14 cellular contexts compared by ENCODE assay signal in genomic region chr5:108212775-108213346, GRCh38.
DNase-seq lines count a peak whose midpoint lies in the region; ATAC-seq and TF ChIP-seq lines count a peak whose summit lies in the region.
"Had no signal": no experiment of that assay in that cellular context is flagged by ENCODE, and none has a peak within 500 bp of the region (broad histone marks: within the 10 kb centered on the region; RNA-seq: fewer than 3 reads in every experiment).

No MANE protein-coding gene starts in this region.

- peak overlapping the region; percentile 41 for H2AFZ ChIP-seq in neural progenitor cell (replicated peaks)

- no peaks in the 10 kb centered on the region for H3K27me3 Mint-ChIP-seq in neural progenitor cell (ENCODE audit: insufficient read depth, low read depth)
- no peaks in the 10 kb centered on the region for H3K27me3 Mint-ChIP-seq in stimulated activated naive CD8-positive, alpha-beta T cell treated with anti-CD3 and anti-CD28 coated beads, Interleukin-15, amount 100 ng/mL, for 72 hours
- H3K27me3 Mint-ChIP-seq: activated CD4-positive, alpha-beta memory T cell treated with anti-CD3 and anti-CD28 coated beads for 36 hours; memory B cell had no signal

- H3K4me1 ChIP-seq in neural progenitor cell, result peaks cover 16% of the 10 kb centered on the region
- H3K4me1 ChIP-seq: gastrocnemius medialis, testis had no signal

- no peaks in the 10 kb centered on the region for H3K27me3 ChIP-seq in neural progenitor cell
- H3K27me3 ChIP-seq: gastrocnemius medialis, testis had no signal

- peak; percentile 3 to 68 (median 14) for DNase-seq in NCI-H1417 (lab: John Stamatoyannopoulos, UW)
- no peak for DNase-seq in NCI-H1417 treated with DMSO at 0.1 percent for 48 hours (lab: John Stamatoyannopoulos, UW)
- peak; percentile 23 to 33 for DNase-seq in NCI-H187 (lab: John Stamatoyannopoulos, UW)
- DNase-seq in epithelial cell of prostate (ENCODE audit: low read depth, low spot score), result peak; percentile 22
- peak; percentile 75 for DNase-seq in neural progenitor cell (ENCODE audit: low spot score)
- no peak for DNase-seq in middle frontal gyrus (ENCODE audit: extremely low spot score, low spot score)
- no peak for DNase-seq in stimulated activated naive CD8-positive, alpha-beta T cell treated with anti-CD3 and anti-CD28 coated beads, Interleukin-15, amount 100 ng/mL, for 72 hours
- DNase-seq in lower leg skin (ENCODE audit: low spot score in 2 of 2), result no peak
- DNase-seq: activated CD4-positive, alpha-beta memory T cell treated with anti-CD3 and anti-CD28 coated beads for 36 hours; activated naive CD4-positive, alpha-beta T cell; DND-41; gastrocnemius medialis; testis had no signal

- TF ChIP-seq POLR2A in lower leg skin (IDR thresholded peaks at IDR 0.05), result no peak

- no peak for ATAC-seq in stimulated activated naive CD8-positive, alpha-beta T cell treated with anti-CD3 and anti-CD28 coated beads, Interleukin-15, amount 100 ng/mL, for 72 hours
- ATAC-seq: gastrocnemius medialis had no signal

- H3K4me2 ChIP-seq in neural progenitor cell, result peak overlapping the region; percentile 58

- no peak overlapping the region for H3K9ac ChIP-seq in neural progenitor cell

- H3K9me3 ChIP-seq in neural progenitor cell (ENCODE audit: low read depth), result no peaks in the 10 kb centered on the region
- H3K9me3 ChIP-seq: gastrocnemius medialis, testis had no signal

- H4K20me1 ChIP-seq in neural progenitor cell (ENCODE audit: low read depth), result no peaks in the 10 kb centered on the region

- intact Hi-C loops in lower leg skin (cut with DNase I; ENCODE audit: low total_unique reads), result no loop called here

- peaks cover 4% of the 10 kb centered on the region for H3K36me3 ChIP-seq in neural progenitor cell

- H3K4me1 Mint-ChIP-seq in neural progenitor cell, result peaks cover 7% of the 10 kb centered on the region
- no peaks in the 10 kb centered on the region for H3K4me1 Mint-ChIP-seq in stimulated activated naive CD8-positive, alpha-beta T cell treated with anti-CD3 and anti-CD28 coated beads, Interleukin-15, amount 100 ng/mL, for 72 hours
- H3K4me1 Mint-ChIP-seq: memory B cell had no signal

- peaks cover 18% of the 10 kb centered on the region for H3K36me3 Mint-ChIP-seq in neural progenitor cell

- H3K27ac ChIP-seq in epithelial cell of prostate, result no peak overlapping the region
- H3K27ac ChIP-seq in neural progenitor cell, result peak overlapping the region; percentile 22
- H3K27ac ChIP-seq: gastrocnemius medialis, testis had no signal

- H3K79me2 ChIP-seq in neural progenitor cell (ENCODE audit: low read depth), result no peaks in the 10 kb centered on the region

- H3K4me3 Mint-ChIP-seq in neural progenitor cell, result no peak overlapping the region
- H3K4me3 Mint-ChIP-seq in stimulated activated naive CD8-positive, alpha-beta T cell treated with anti-CD3 and anti-CD28 coated beads, Interleukin-15, amount 100 ng/mL, for 72 hours, result no peak overlapping the region
- H3K4me3 Mint-ChIP-seq: activated CD4-positive, alpha-beta memory T cell treated with anti-CD3 and anti-CD28 coated beads for 36 hours; memory B cell had no signal

- H3K4me3 ChIP-seq in neural progenitor cell (no peak overlapping the region), lower leg skin (ENCODE audit: low read depth, poor library complexity, severe bottlenecking) (no peak overlapping the region)
- H3K4me3 ChIP-seq: gastrocnemius medialis, testis had no signal

- WGBS in lower leg skin, 2 donors, result 77 to 92% methylated on average over 3 of the region's 3 CpGs

- no peak overlapping the region for H3K27ac Mint-ChIP-seq in neural progenitor cell
- H3K27ac Mint-ChIP-seq in stimulated activated naive CD8-positive, alpha-beta T cell treated with anti-CD3 and anti-CD28 coated beads, Interleukin-15, amount 100 ng/mL, for 72 hours, result no peak overlapping the region
- H3K27ac Mint-ChIP-seq: activated CD4-positive, alpha-beta memory T cell treated with anti-CD3 and anti-CD28 coated beads for 36 hours; memory B cell had no signal

- H3K9me3 Mint-ChIP-seq in neural progenitor cell, result peaks cover 17% of the 10 kb centered on the region
- H3K9me3 Mint-ChIP-seq in stimulated activated naive CD8-positive, alpha-beta T cell treated with anti-CD3 and anti-CD28 coated beads, Interleukin-15, amount 100 ng/mL, for 72 hours, result peaks cover 8 to 14% of the 10 kb centered on the region in 2 donors

- TF ChIP-seq CTCF in neural progenitor cell (IDR thresholded peaks at IDR 0.05), result no peak
- TF ChIP-seq CTCF in lower leg skin (IDR thresholded peaks at IDR 0.05), result no peak

- H3F3A ChIP-seq in neural progenitor cell (ENCODE audit: low read depth), result peaks cover 19% of the 10 kb centered on the region

Comparison
In these comparisons a context has a peak if more than half of its experiments do, and no peak if none do; other contexts are left out.
1. DNase-seq: peak in NCI-H1417 (3 of 3), NCI-H187 (2 of 2), epithelial cell of prostate (single experiment) and neural progenitor cell (single experiment); none in NCI-H1417 treated with DMSO at 0.1 percent for 48 hours (single experiment), middle frontal gyrus (single experiment), stimulated activated naive CD8-positive, alpha-beta T cell treated with anti-CD3 and anti-CD28 coated beads, Interleukin-15, amount 100 ng/mL, for 72 hours (0 of 2) and lower leg skin (0 of 2).